In genomic region chr13:95494082-95494681, GRCh38 we compare ENCODE assay signal across 1 cellular context.
TF ChIP-seq lines count a peak whose summit lies in the region.

No MANE protein-coding gene starts in this region.

TF ChIP-seq in GM12878, 131 proteins besides CTCF, POLR2A, EP300 and RAD21:
- TF ChIP-seq SMC3 (IDR thresholded peaks at IDR 0.05; ENCODE audit: borderline replicate concordance, low read length) (peak; percentile 40; the same call in 1 of the 2 replicates), FOS (IDR thresholded peaks at IDR 0.05; ENCODE audit: borderline replicate concordance, extremely low read depth, insufficient read length) (no peak)
TF ChIP-seq in GM12878: peak in this region for 1.
